In genomic region chr3:127822836-127823589, GRCh38 we compare ENCODE assay signal across 8 cellular contexts. TPM values are rescaled to one million over a fixed set of nuclear protein-coding genes. Genes with fewer than 3 reads are reported as not detected.
A peak's percentile ranks its signal among the peaks of the same experiment; 100 is the strongest.
DNase-seq lines count a peak whose midpoint lies in the region; ATAC-seq and TF ChIP-seq lines count a peak whose summit lies in the region.

No MANE protein-coding gene starts in this region.

- H3K27me3 Mint-ChIP-seq in CD8-positive, alpha-beta memory T cell, result peaks cover 34 to 57% of the 10 kb centered on the region in 2 donors
- peaks cover 24% of the 10 kb centered on the region for H3K27me3 Mint-ChIP-seq in brain

- CTCF ChIA-PET in CD8-positive, alpha-beta memory T cell (lab: Charles Lee), result interaction anchor here (1.4 kb wide), 1 partner anchor 9 kb away, joined by 3 read pairs; no protein-coding TSS in a partner anchor

- peak in 1 of 5 donors; percentile 5 for DNase-seq in CD8-positive, alpha-beta memory T cell
- DNase-seq in LHCN-M2 (ENCODE audit: low read depth) (peak; percentile 50), NCI-H1092 (lab: John Stamatoyannopoulos, UW) (no peak)

- H3K27ac ChIP-seq in CD8-positive, alpha-beta memory T cell (ENCODE audit: low read depth, low read length), result no peak overlapping the region
- H3K27ac ChIP-seq in iPS-20b (ENCODE audit: low read length) (no peak overlapping the region), skeletal muscle tissue (ENCODE audit: low read depth, low read length) (peak overlapping the region; percentile 79)

- H3K9ac ChIP-seq in iPS-20b (ENCODE audit: low read depth, low read length) (0 out of 2 replicates have a peak overlapping the region, but pooled peaks have one; percentile 21), skeletal muscle tissue (ENCODE audit: low read depth in 1 of 3, low read length in 3 of 3) (peak overlapping the region; percentile 81 to 95 (median 88))

- H3K4me3 Mint-ChIP-seq in CD8-positive, alpha-beta memory T cell, result peak overlapping the region; percentile 63 to 88 (median 78)
- H3K4me3 Mint-ChIP-seq in brain, result peak overlapping the region; percentile 90 to 94 (median 93)

- peaks cover 11 to 37% (median 19%) of the 10 kb centered on the region in 3 donors for H3K4me1 Mint-ChIP-seq in CD8-positive, alpha-beta memory T cell
- H3K4me1 Mint-ChIP-seq in brain, result peaks cover 37% of the 10 kb centered on the region

- H3K9me3 ChIP-seq in CD8-positive, alpha-beta memory T cell (ENCODE audit: low read length), result no peaks in the 10 kb centered on the region
- no peaks in the 10 kb centered on the region for H3K9me3 ChIP-seq in iPS-20b (ENCODE audit: insufficient read depth, low read depth, low read length)
- H3K9me3 ChIP-seq in skeletal muscle tissue (ENCODE audit: control insufficient read depth in 3 of 3, low read length in 3 of 3), result no peaks in the 10 kb centered on the region

- POLR2A ChIA-PET in CD8-positive, alpha-beta memory T cell (lab: Charles Lee), result no interaction called here

- peaks cover 4 to 10% (median 5%) of the 10 kb centered on the region in 5 donors for H3K9me3 Mint-ChIP-seq in CD8-positive, alpha-beta memory T cell
- H3K9me3 Mint-ChIP-seq in brain, result peaks cover 4 to 26% (median 12%) of the 10 kb centered on the region in 5 experiments

- H3K27me3 ChIP-seq in CD8-positive, alpha-beta memory T cell (ENCODE audit: insufficient read depth, low read length, poor library complexity, severe bottlenecking), result peaks cover 15% of the 10 kb centered on the region
- H3K27me3 ChIP-seq in iPS-20b (ENCODE audit: insufficient read depth, low read length) (peaks cover 50% of the 10 kb centered on the region), skeletal muscle tissue (ENCODE audit: control insufficient read depth in 3 of 3, insufficient read depth in 3 of 3, low read length in 3 of 3) (no peaks in the 10 kb centered on the region)

- H3K36me3 Mint-ChIP-seq in CD8-positive, alpha-beta memory T cell, result peaks cover 0 to 1% (median 0%) of the 10 kb centered on the region in 3 donors
- H3K36me3 Mint-ChIP-seq in brain, result no peaks in the 10 kb centered on the region

- no peaks in the 10 kb centered on the region for H3K36me3 ChIP-seq in CD8-positive, alpha-beta memory T cell (ENCODE audit: insufficient read depth, low read length)
- H3K36me3 ChIP-seq in iPS-20b (ENCODE audit: insufficient read depth, low read depth, low read length), result no peaks in the 10 kb centered on the region
- H3K36me3 ChIP-seq in skeletal muscle tissue (ENCODE audit: control insufficient read depth in 3 of 3, insufficient read depth in 3 of 3, low read length in 3 of 3), result peaks cover 0 to 13% (median 3%) of the 10 kb centered on the region in 3 donors

- no peaks in the 10 kb centered on the region for H3K4me1 ChIP-seq in CD8-positive, alpha-beta memory T cell (ENCODE audit: insufficient read depth, low read length)
- H3K4me1 ChIP-seq in iPS-20b (ENCODE audit: insufficient read depth, low read length) (peaks cover 9% of the 10 kb centered on the region), skeletal muscle tissue (ENCODE audit: control insufficient read depth in 3 of 3, insufficient read depth in 3 of 3, low read length in 3 of 3) (peaks cover 21 to 43% (median 36%) of the 10 kb centered on the region in 3 donors)

- H3K27ac Mint-ChIP-seq in CD8-positive, alpha-beta memory T cell, result peak overlapping the region in 3 of 8 donors; percentile 39 to 85 (median 60)
- peak overlapping the region; percentile 69 to 97 (median 88) for H3K27ac Mint-ChIP-seq in brain

- TF ChIP-seq CTCF in brain (conservative IDR thresholded peaks at IDR 0.05), result no peak

- no peak overlapping the region for H3K4me3 ChIP-seq in CD8-positive, alpha-beta memory T cell (ENCODE audit: low read length)
- peak overlapping the region; percentile 84 for H3K4me3 ChIP-seq in iPS-20b (ENCODE audit: low read length)
- peak overlapping the region; percentile 84 to 93 (median 88) for H3K4me3 ChIP-seq in skeletal muscle tissue (ENCODE audit: low read length in 3 of 3)

- ATAC-seq in GM19043 (IDR thresholded peaks at IDR 0.05; ENCODE audit: low read depth, unreplicated experiment), result peak; percentile 27
- ATAC-seq in HG03460 (IDR thresholded peaks at IDR 0.05; ENCODE audit: unreplicated experiment), result no peak

RNA-seq across cellular contexts. Expression of gene MGLL, which starts 0.7 kb away (rescaled TPM):
- 1 to 10 TPM; 5.3 to 5.9 TPM for total RNA-seq in CD8-positive, alpha-beta memory T cell
- 3.0 TPM for polyA plus RNA-seq in CD8-positive, alpha-beta memory T cell
- total RNA-seq in LHCN-M2 (2014; rRNA removed) (197 and 206 TPM in 2 replicates), skeletal muscle tissue (12.5 TPM)
- polyA plus RNA-seq in LHCN-M2 (2012), result 221 TPM
- 58.2 TPM for polyA plus RNA-seq in brain (ENCODE audit: insufficient read depth, low read depth, low replicate concordance)

Comparison
In these comparisons a context has a peak if more than half of its experiments do, and no peak if none do; other contexts are left out.
1. RNA of gene MGLL, which starts 0.7 kb away (total RNA-seq): 197 to 206 TPM in LHCN-M2; 12.5 TPM in skeletal muscle tissue (single experiment) and 5.3 to 5.9 TPM in CD8-positive, alpha-beta memory T cell; every median in the first group is over 10 times any median in the second.